ENCODE assay signal across 1 cellular context in genomic region chr10:69388488-69388887, GRCh38.
TF ChIP-seq lines count a peak whose summit lies in the region.

No MANE protein-coding gene starts in this region.

TF ChIP-seq in K562, 482 proteins besides CTCF, POLR2A, EP300 and RAD21:
- TF ChIP-seq RBM25 (IDR thresholded peaks at IDR 0.05; ENCODE audit: low read depth, low read length, severe bottlenecking) (peak; percentile 62), ZBTB33 (CRISPR knock-in tag; IDR thresholded peaks at IDR 0.05) (no peak), ZNF146 (CRISPR knock-in tag; IDR thresholded peaks at IDR 0.05; ENCODE audit: unreplicated experiment) (peak; percentile 97), ADNP (tag; IDR thresholded peaks at IDR 0.05) (0 out of 2 replicates have a peak, but pooled peaks have one; percentile 25)
